8 cellular contexts compared by ENCODE assay signal in genomic region chr5:147310059-147310704, GRCh38.
A peak's percentile ranks its signal among the peaks of the same experiment; 100 is the strongest.
DNase-seq lines count a peak whose midpoint lies in the region; ATAC-seq and TF ChIP-seq lines count a peak whose summit lies in the region.

No MANE protein-coding gene starts in this region.

- no peak overlapping the region for H3K9ac ChIP-seq in Karpas-422 (ENCODE audit: low read length)

- no peaks in the 10 kb centered on the region for H3K27me3 ChIP-seq in kidney epithelial cell (ENCODE audit: control insufficient read depth, insufficient read depth, low read length)
- H3K27me3 ChIP-seq in Karpas-422 (ENCODE audit: low read length) = no peaks in the 10 kb centered on the region

- no peak overlapping the region for H2AFZ ChIP-seq in Karpas-422 (ENCODE audit: low read length)

- H3K27ac ChIP-seq in Karpas-422 (ENCODE audit: low read length) = no peak overlapping the region

- TF ChIP-seq CTCF in kidney epithelial cell (IDR thresholded peaks at IDR 0.05; ENCODE audit: insufficient read depth, low read length, poor library complexity, severe bottlenecking) = no peak

- no peak overlapping the region for H3K4me2 ChIP-seq in Karpas-422 (ENCODE audit: low read depth, low read length, poor library complexity, severe bottlenecking)

- ATAC-seq in GM18519 (IDR thresholded peaks at IDR 0.05; ENCODE audit: low FRiP score, unreplicated experiment) = no peak

- no peaks in the 10 kb centered on the region for H4K20me1 ChIP-seq in Karpas-422 (ENCODE audit: insufficient read depth, low read depth, low read length)

- H3K9me3 ChIP-seq in Karpas-422 (ENCODE audit: low read length) = no peaks in the 10 kb centered on the region

- no peaks in the 10 kb centered on the region for H3K4me1 ChIP-seq in Karpas-422 (ENCODE audit: low read length)

- H3K36me3 ChIP-seq in kidney epithelial cell (ENCODE audit: control insufficient read depth, insufficient read depth, low read length) (no peaks in the 10 kb centered on the region), Karpas-422 (ENCODE audit: insufficient read depth, low read length) (no peaks in the 10 kb centered on the region)

- no peaks in the 10 kb centered on the region for H3K79me2 ChIP-seq in Karpas-422 (ENCODE audit: low read length)

- peak; percentile 76 for DNase-seq in DMS 273 (lab: John Stamatoyannopoulos, UW; ENCODE audit: unreplicated experiment)
- peak; percentile 6 for DNase-seq in NCI-H146 treated with DMSO at 0.1 percent for 48 hours (lab: John Stamatoyannopoulos, UW; ENCODE audit: unreplicated experiment)
- peak; percentile 4 for DNase-seq in amniotic stem cell (lab: John Stamatoyannopoulos, UW)
- peak; percentile 77 for DNase-seq in kidney epithelial cell (ENCODE audit: low read depth)
- DNase-seq in Karpas-422 = no peak
- no peak for DNase-seq in NCI-H526 treated with DMSO at 0.1 percent for 48 hours (lab: John Stamatoyannopoulos, UW)
- DNase-seq in ecto neural progenitor cell (ENCODE audit: low spot score) = no peak

- H3K4me3 ChIP-seq in kidney epithelial cell (ENCODE audit: low read depth, low read length) = no peak overlapping the region
- no peak overlapping the region for H3K4me3 ChIP-seq in Karpas-422 (ENCODE audit: low read length)

- no peaks in the 10 kb centered on the region for H3K9me2 ChIP-seq in Karpas-422 (replicated peaks; ENCODE audit: insufficient read depth, low read length)

Comparison
In these comparisons a context has a peak if more than half of its experiments do, and no peak if none do; other contexts are left out.
1. DNase-seq: peak in DMS 273 (single experiment), NCI-H146 treated with DMSO at 0.1 percent for 48 hours (single experiment), amniotic stem cell (single experiment) and kidney epithelial cell (single experiment); none in Karpas-422 (single experiment), NCI-H526 treated with DMSO at 0.1 percent for 48 hours (single experiment) and ecto neural progenitor cell (single experiment).